Comparison of ENCODE assay signal across 19 cellular contexts in the genomic region with DNA sequence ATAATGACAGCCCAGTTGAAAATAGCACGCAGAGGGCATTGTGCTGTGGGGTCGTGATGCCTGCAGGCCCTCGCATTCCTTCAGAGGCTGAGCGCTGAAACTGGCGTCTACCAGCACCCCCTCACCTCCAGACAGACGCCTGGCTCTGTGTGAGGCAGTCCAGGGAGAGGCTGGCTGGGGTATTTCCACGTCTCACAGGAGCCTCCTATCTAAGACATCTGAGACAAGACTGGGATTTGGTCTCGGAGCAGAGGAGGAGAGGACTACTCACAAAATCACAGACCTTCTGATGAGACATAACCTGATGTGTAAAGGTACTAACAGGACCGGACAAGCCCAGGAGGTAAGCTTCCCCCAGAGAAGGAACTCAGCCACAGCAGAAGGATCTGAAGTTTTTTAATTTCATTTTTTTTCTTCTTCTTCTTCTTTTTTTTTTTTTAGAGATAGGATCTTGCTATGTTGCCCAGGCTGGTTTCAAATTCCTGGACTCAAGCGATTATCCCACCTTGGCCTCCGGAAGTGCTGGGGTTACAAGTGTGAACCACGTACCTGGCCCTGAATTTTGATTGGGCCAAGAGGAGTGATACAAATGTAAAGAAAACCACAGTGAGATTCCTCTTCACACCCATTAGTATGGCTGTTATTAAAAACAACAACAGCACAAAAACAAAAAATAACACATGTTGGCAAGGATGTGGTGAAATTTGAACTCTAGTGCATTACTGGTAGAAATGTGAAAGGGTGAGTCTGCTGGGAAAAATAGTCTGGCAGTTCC.
DNase-seq lines count a peak whose midpoint lies in the region; FAIRE-seq and TF ChIP-seq lines count a peak whose summit lies in the region.
"Had no signal": no experiment of that assay in that cellular context is flagged by ENCODE, and none has a peak within 500 bp of the region (broad histone marks: within the 10 kb centered on the region; RNA-seq: fewer than 3 reads in every experiment).

No MANE protein-coding gene starts in this region.

- H3K4me2 ChIP-seq in trophoblast cell (ENCODE audit: low read length): no peak overlapping the region

- no peak overlapping the region for H3K23ac ChIP-seq in trophoblast cell (ENCODE audit: low read length)

- peaks cover 2% of the 10 kb centered on the region for H3K79me2 ChIP-seq in trophoblast cell (ENCODE audit: control insufficient read depth, insufficient read depth, low read length, poor library complexity)

- H3K36me3 ChIP-seq in bronchial epithelial cell (ENCODE audit: control insufficient read depth, insufficient read depth, low read length) (no peaks in the 10 kb centered on the region), trophoblast cell (ENCODE audit: control insufficient read depth in 1 of 2, insufficient read depth in 2 of 2, low read length in 2 of 2) (no peaks in the 10 kb centered on the region)
- H3K36me3 ChIP-seq: HAP-1 had no signal

- H2BK120ac ChIP-seq in trophoblast cell (ENCODE audit: insufficient read depth, low read length, poor library complexity): peak overlapping the region; percentile 96

- H4K8ac ChIP-seq in trophoblast cell (ENCODE audit: low read depth, low read length): peak overlapping the region; percentile 66

- H3K4me3 Mint-ChIP-seq in immature natural killer cell: peak overlapping the region in 1 of 5 donors; percentile 9
- H3K4me3 Mint-ChIP-seq in activated T-cell treated with anti-CD3 and anti-CD28 coated beads, Interleukin-2, amount 50 U/mL, for 24 hours: no peak overlapping the region
- H3K4me3 Mint-ChIP-seq: CD14-positive monocyte; CD8-positive, alpha-beta T cell had no signal

- H3K4ac ChIP-seq in trophoblast cell (ENCODE audit: low read depth, low read length): peak overlapping the region; percentile 75

- peaks cover 3 to 9% (median 3%) of the 10 kb centered on the region in 3 donors for H3K27me3 Mint-ChIP-seq in immature natural killer cell (ENCODE audit: low read depth in 3 of 3)
- peaks cover 14% of the 10 kb centered on the region for H3K27me3 Mint-ChIP-seq in activated T-cell treated with anti-CD3 and anti-CD28 coated beads, Interleukin-2, amount 50 U/mL, for 24 hours

- peak overlapping the region; percentile 90 for H4K91ac ChIP-seq in trophoblast cell (ENCODE audit: low read depth, low read length)

- H2AK5ac ChIP-seq in trophoblast cell (ENCODE audit: low read length): peak overlapping the region; percentile 39

- peaks cover 29% of the 10 kb centered on the region for H3K79me1 ChIP-seq in trophoblast cell (ENCODE audit: low read length)

- H3K4me3 ChIP-seq in bronchial epithelial cell (ENCODE audit: low read depth, low read length) (no peak overlapping the region), trophoblast cell (ENCODE audit: low read depth, low read length) (no peak overlapping the region)
- H3K4me3 ChIP-seq: HAP-1 had no signal

- peaks cover 0 to 2% (median 0%) of the 10 kb centered on the region in 6 donors for H3K9me3 Mint-ChIP-seq in immature natural killer cell
- H3K9me3 Mint-ChIP-seq in activated T-cell treated with anti-CD3 and anti-CD28 coated beads, Interleukin-2, amount 50 U/mL, for 24 hours: no peaks in the 10 kb centered on the region
- H3K9me3 Mint-ChIP-seq: CD8-positive, alpha-beta T cell had no signal

- peak overlapping the region in 5 of 6 donors; percentile 23 to 87 (median 35) for H3K27ac Mint-ChIP-seq in immature natural killer cell
- no peak overlapping the region for H3K27ac Mint-ChIP-seq in activated T-cell treated with anti-CD3 and anti-CD28 coated beads, Interleukin-2, amount 50 U/mL, for 24 hours
- H3K27ac Mint-ChIP-seq: CD14-positive monocyte; CD8-positive, alpha-beta T cell had no signal

- H2AFZ ChIP-seq in trophoblast cell (ENCODE audit: insufficient read depth, low read length, poor library complexity): no peak overlapping the region

- no peak for FAIRE-seq in bronchial epithelial cell (lab: Jason Lieb, UNC)
- FAIRE-seq: A204.1, D721Med, GM12892, H1 had no signal

- DNase-seq in HPDE6-E6E7 (ENCODE audit: extremely low spot score): peak; percentile 40
- peak; percentile 86 for DNase-seq in bronchial epithelial cell (ENCODE audit: low read depth)
- peak; percentile 14 to 53 (median 37) for DNase-seq in immature natural killer cell
- peak; percentile 60 to 64 for DNase-seq in trophoblast cell
- DNase-seq in activated T-cell treated with anti-CD3 and anti-CD28 coated beads, Interleukin-2, amount 50 U/mL, for 24 hours: no peak
- no peak for DNase-seq in cerebellar nuclear complex (lab: John Stamatoyannopoulos, UW)
- DNase-seq in AG20443 (ENCODE audit: low spot score): no peak
- DNase-seq: CD8-positive, alpha-beta T cell; COR-L47; DMS153; DMS79 treated with DMSO at 0.1 percent for 48 hours; EL; GDM1 had no signal

- H3K4me1 ChIP-seq in trophoblast cell (ENCODE audit: control insufficient read depth in 1 of 2, insufficient read depth in 2 of 2, low read length in 2 of 2): peaks cover 13 to 18% of the 10 kb centered on the region in 2 experiments
- H3K4me1 ChIP-seq: HAP-1 had no signal

- no peaks in the 10 kb centered on the region for H3K27me3 ChIP-seq in bronchial epithelial cell (ENCODE audit: control insufficient read depth, insufficient read depth, low read length)
- H3K27me3 ChIP-seq in trophoblast cell (ENCODE audit: insufficient read depth, low read length): no peaks in the 10 kb centered on the region

- H3K9ac ChIP-seq in trophoblast cell (ENCODE audit: low read length): no peak overlapping the region

- no peaks in the 10 kb centered on the region for H3K9me3 ChIP-seq in trophoblast cell (ENCODE audit: insufficient read depth, low read depth, low read length)
- H3K9me3 ChIP-seq: HAP-1 had no signal

- no CpG with 5 or more reads among the region's 12 CpGs for WGBS in trophoblast cell (ENCODE audit: extremely low coverage, insufficient coverage, insufficient read length)

- no peaks in the 10 kb centered on the region for H3K36me3 Mint-ChIP-seq in immature natural killer cell
- no peaks in the 10 kb centered on the region for H3K36me3 Mint-ChIP-seq in activated T-cell treated with anti-CD3 and anti-CD28 coated beads, Interleukin-2, amount 50 U/mL, for 24 hours (ENCODE audit: low read depth)
- H3K36me3 Mint-ChIP-seq: CD14-positive monocyte; CD8-positive, alpha-beta T cell had no signal

- H2BK12ac ChIP-seq in trophoblast cell (ENCODE audit: low read length): peak overlapping the region; percentile 90

- peak overlapping the region; percentile 59 for H3K18ac ChIP-seq in trophoblast cell (ENCODE audit: low read length)

- H4K12ac ChIP-seq in trophoblast cell (ENCODE audit: low read depth, low read length): no peak overlapping the region

- peak overlapping the region; percentile 94 for H2BK5ac ChIP-seq in trophoblast cell (ENCODE audit: low read depth, low read length, poor library complexity)

- peaks cover 4 to 13% of the 10 kb centered on the region in 2 donors for H3K4me1 Mint-ChIP-seq in immature natural killer cell
- H3K4me1 Mint-ChIP-seq in activated T-cell treated with anti-CD3 and anti-CD28 coated beads, Interleukin-2, amount 50 U/mL, for 24 hours (ENCODE audit: low read depth): no peaks in the 10 kb centered on the region
- H3K4me1 Mint-ChIP-seq: CD14-positive monocyte had no signal

- no peak for TF ChIP-seq CTCF in bronchial epithelial cell (IDR thresholded peaks at IDR 0.05; ENCODE audit: insufficient read depth, low read length, severe bottlenecking)

- H3K14ac ChIP-seq in trophoblast cell (ENCODE audit: low read length): peak overlapping the region; percentile 68

- peak overlapping the region; percentile 82 for H3K27ac ChIP-seq in trophoblast cell (ENCODE audit: low read depth, low read length)

Comparison
In these comparisons a context has a peak if more than half of its experiments do, and no peak if none do; other contexts are left out.
1. DNase-seq: peak in HPDE6-E6E7 (single experiment), bronchial epithelial cell (single experiment), immature natural killer cell (3 of 3) and trophoblast cell (2 of 2); none in activated T-cell treated with anti-CD3 and anti-CD28 coated beads, Interleukin-2, amount 50 U/mL, for 24 hours (single experiment), cerebellar nuclear complex (0 of 2) and AG20443 (single experiment).